ENCODE assay signal across 2 cellular contexts in genomic region chr2:8480936-8481335, GRCh38.
TF ChIP-seq lines count a peak whose summit lies in the region.

No MANE protein-coding gene starts in this region.

TF ChIP-seq in SK-N-SH treated with all-trans-retinoic acid at 6 μM for 48 hours, 23 proteins besides CTCF, POLR2A, EP300 and RAD21 (continued from another document):
- no peak for TF ChIP-seq POU6F1 (CRISPR knock-in tag; IDR thresholded peaks at IDR 0.05; ENCODE audit: borderline replicate concordance, low read depth)
- no peak for TF ChIP-seq ESRRG (CRISPR knock-in tag; IDR thresholded peaks at IDR 0.05)
- no peak for TF ChIP-seq CREB5 (CRISPR knock-in tag; IDR thresholded peaks at IDR 0.05; ENCODE audit: low read depth)
- TF ChIP-seq GLIS3 (CRISPR knock-in tag; IDR thresholded peaks at IDR 0.05) = no peak
- TF ChIP-seq, protein P1, sequence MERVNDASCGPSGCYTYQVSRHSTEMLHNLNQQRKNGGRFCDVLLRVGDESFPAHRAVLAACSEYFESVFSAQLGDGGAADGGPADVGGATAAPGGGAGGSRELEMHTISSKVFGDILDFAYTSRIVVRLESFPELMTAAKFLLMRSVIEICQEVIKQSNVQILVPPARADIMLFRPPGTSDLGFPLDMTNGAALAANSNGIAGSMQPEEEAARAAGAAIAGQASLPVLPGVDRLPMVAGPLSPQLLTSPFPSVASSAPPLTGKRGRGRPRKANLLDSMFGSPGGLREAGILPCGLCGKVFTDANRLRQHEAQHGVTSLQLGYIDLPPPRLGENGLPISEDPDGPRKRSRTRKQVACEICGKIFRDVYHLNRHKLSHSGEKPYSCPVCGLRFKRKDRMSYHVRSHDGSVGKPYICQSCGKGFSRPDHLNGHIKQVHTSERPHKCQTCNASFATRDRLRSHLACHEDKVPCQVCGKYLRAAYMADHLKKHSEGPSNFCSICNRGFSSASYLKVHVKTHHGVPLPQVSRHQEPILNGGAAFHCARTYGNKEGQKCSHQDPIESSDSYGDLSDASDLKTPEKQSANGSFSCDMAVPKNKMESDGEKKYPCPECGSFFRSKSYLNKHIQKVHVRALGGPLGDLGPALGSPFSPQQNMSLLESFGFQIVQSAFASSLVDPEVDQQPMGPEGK (CRISPR knock-in tag; IDR thresholded peaks at IDR 0.05; ENCODE audit: borderline replicate concordance) = no peak
- no peak for TF ChIP-seq ISL1 (CRISPR knock-in tag; IDR thresholded peaks at IDR 0.05)
- TF ChIP-seq ZNF565 (CRISPR knock-in tag; conservative IDR thresholded peaks at IDR 0.05; ENCODE audit: low read depth) = no peak
- TF ChIP-seq ZFP30 (CRISPR knock-in tag; IDR thresholded peaks at IDR 0.05) = no peak
- no peak for TF ChIP-seq ZC3H10 (CRISPR knock-in tag; IDR thresholded peaks at IDR 0.05)
- TF ChIP-seq OSR1 (CRISPR knock-in tag; IDR thresholded peaks at IDR 0.05) = no peak
- TF ChIP-seq TOX (CRISPR knock-in tag; IDR thresholded peaks at IDR 0.05; ENCODE audit: borderline replicate concordance) = no peak
- TF ChIP-seq TCF4 (CRISPR knock-in tag; IDR thresholded peaks at IDR 0.05; ENCODE audit: borderline replicate concordance) = no peak
- TF ChIP-seq TSHZ2 (CRISPR knock-in tag; IDR thresholded peaks at IDR 0.05) = no peak
- TF ChIP-seq BACH2 (CRISPR knock-in tag; IDR thresholded peaks at IDR 0.05; ENCODE audit: borderline replicate concordance) = no peak
- TF ChIP-seq PPARA (CRISPR knock-in tag; IDR thresholded peaks at IDR 0.05; ENCODE audit: borderline replicate concordance) = no peak
- TF ChIP-seq ZNF8 (CRISPR knock-in tag; IDR thresholded peaks at IDR 0.05) = no peak
- no peak for TF ChIP-seq RARB (CRISPR knock-in tag; IDR thresholded peaks at IDR 0.05)

TF ChIP-seq in SK-N-SH, 30 proteins besides CTCF, POLR2A, EP300 and RAD21 (continued from another document):
- TF ChIP-seq SIN3A (IDR thresholded peaks at IDR 0.05; ENCODE audit: borderline replicate concordance, low read depth, low read length) (no peak), EZH2phosphoT487 (IDR thresholded peaks at IDR 0.05; ENCODE audit: borderline replicate concordance, low read depth) (no peak), GATA2 (CRISPR knock-in tag; IDR thresholded peaks at IDR 0.05) (no peak), ELF1 (IDR thresholded peaks at IDR 0.05) (no peak), RXRA (IDR thresholded peaks at IDR 0.05; ENCODE audit: borderline replicate concordance, low read depth) (no peak), FOXJ3 (CRISPR knock-in tag; IDR thresholded peaks at IDR 0.05) (no peak), GABPA (IDR thresholded peaks at IDR 0.05; ENCODE audit: low read depth) (no peak), JUND (IDR thresholded peaks at IDR 0.05) (no peak), FOSL2 (IDR thresholded peaks at IDR 0.05; ENCODE audit: borderline replicate concordance, low read depth) (no peak), SMC3 (IDR thresholded peaks at IDR 0.05; ENCODE audit: low read depth, low read length) (no peak), TEAD4 (IDR thresholded peaks at IDR 0.05; ENCODE audit: borderline replicate concordance, insufficient read depth) (no peak), NRF1 (IDR thresholded peaks at IDR 0.05; ENCODE audit: low read depth, low read length) (no peak), CHD2 (IDR thresholded peaks at IDR 0.05; ENCODE audit: low read length, partially characterized antibody) (no peak), TCF12 (IDR thresholded peaks at IDR 0.05) (no peak)
- TF ChIP-seq, protein P2, sequence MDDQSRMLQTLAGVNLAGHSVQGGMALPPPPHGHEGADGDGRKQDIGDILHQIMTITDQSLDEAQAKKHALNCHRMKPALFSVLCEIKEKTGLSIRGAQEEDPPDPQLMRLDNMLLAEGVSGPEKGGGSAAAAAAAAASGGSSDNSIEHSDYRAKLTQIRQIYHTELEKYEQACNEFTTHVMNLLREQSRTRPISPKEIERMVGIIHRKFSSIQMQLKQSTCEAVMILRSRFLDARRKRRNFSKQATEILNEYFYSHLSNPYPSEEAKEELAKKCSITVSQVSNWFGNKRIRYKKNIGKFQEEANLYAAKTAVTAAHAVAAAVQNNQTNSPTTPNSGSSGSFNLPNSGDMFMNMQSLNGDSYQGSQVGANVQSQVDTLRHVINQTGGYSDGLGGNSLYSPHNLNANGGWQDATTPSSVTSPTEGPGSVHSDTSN (IDR thresholded peaks at IDR 0.05) = no peak
- TF ChIP-seq, protein P3, sequence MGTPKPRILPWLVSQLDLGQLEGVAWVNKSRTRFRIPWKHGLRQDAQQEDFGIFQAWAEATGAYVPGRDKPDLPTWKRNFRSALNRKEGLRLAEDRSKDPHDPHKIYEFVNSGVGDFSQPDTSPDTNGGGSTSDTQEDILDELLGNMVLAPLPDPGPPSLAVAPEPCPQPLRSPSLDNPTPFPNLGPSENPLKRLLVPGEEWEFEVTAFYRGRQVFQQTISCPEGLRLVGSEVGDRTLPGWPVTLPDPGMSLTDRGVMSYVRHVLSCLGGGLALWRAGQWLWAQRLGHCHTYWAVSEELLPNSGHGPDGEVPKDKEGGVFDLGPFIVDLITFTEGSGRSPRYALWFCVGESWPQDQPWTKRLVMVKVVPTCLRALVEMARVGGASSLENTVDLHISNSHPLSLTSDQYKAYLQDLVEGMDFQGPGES (IDR thresholded peaks at IDR 0.05; ENCODE audit: low read depth, low read length) = no peak
TF ChIP-seq in SK-N-SH: peak in this region for 0.
